ENCODE assay signal across 19 cellular contexts in the genomic region with DNA sequence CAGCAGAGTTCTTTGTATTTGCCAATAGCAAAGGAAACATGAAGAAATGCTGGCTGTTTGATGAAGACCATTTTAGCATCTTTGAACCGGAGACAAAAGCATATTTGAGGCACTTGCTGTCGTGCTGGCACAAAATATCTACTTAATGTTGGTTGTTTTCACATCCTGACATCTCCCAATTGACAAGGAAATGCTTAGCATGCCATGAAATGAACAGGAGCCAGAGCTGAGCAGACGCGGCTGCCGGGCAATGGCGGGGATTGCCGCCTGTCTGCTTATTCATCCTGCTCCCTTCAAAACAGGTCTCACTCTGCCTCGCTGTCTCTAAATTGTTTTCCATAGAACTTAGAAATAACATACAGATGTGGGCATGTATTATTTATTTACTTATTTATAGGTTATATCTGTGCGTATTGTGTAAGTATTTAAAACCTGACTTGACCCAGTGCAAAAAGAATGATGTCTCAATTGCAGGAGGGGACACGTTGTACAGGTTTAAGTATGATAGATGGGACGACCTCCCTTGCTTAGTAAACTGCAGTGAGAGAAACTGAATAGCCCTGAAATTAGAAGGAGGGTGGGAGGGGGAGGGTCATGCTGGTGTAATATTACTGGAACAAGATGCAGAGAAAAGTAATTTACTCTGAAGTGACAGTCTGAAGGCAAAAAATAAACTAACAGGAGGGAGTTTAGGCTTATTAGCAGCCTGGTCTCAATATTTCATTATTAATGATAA.
DNase-seq lines count a peak whose midpoint lies in the region; ATAC-seq and TF ChIP-seq lines count a peak whose summit lies in the region.
"Had no signal": no experiment of that assay in that cellular context is flagged by ENCODE, and none has a peak within 500 bp of the region (broad histone marks: within the 10 kb centered on the region; RNA-seq: fewer than 3 reads in every experiment).

No MANE protein-coding gene starts in this region.

- no peaks in the 10 kb centered on the region for H3K9me2 ChIP-seq in neural cell (ENCODE audit: insufficient read depth, low read length)

- no peak for TF ChIP-seq CTCF in neural cell (IDR thresholded peaks at IDR 0.05; ENCODE audit: poor library complexity, severe bottlenecking)

- no peak overlapping the region for H3K4me3 ChIP-seq in ectodermal cell (ENCODE audit: insufficient read depth, low read depth, low read length)
- H3K4me3 ChIP-seq in neural cell (ENCODE audit: low read length) = peak overlapping the region; percentile 30
- H3K4me3 ChIP-seq: right atrium auricular region, SK-N-MC, tibial nerve had no signal

- DNase-seq in GM03348 (ENCODE audit: low spot score) (peak; percentile 34), NCI-H2171 (lab: John Stamatoyannopoulos, UW) (peak; percentile 13), NCI-H526 treated with DMSO at 0.1 percent for 48 hours (lab: John Stamatoyannopoulos, UW) (no peak), head of caudate nucleus (no peak), SW 1271 (lab: John Stamatoyannopoulos, UW) (no peak)
- no peak for DNase-seq in stimulated activated naive CD8-positive, alpha-beta T cell treated with anti-CD3 and anti-CD28 coated beads, Interleukin-15, amount 100 ng/mL, for 72 hours
- DNase-seq: activated CD4-positive, CD25-positive, alpha-beta regulatory T cell; activated T-cell treated with anti-CD3 and anti-CD28 coated beads, Interleukin-2, amount 50 U/mL, for 48 hours; foreskin keratinocyte; H9; left colon had no signal

- no peaks in the 10 kb centered on the region for H3K9me3 Mint-ChIP-seq in stimulated activated naive CD8-positive, alpha-beta T cell treated with anti-CD3 and anti-CD28 coated beads, Interleukin-15, amount 100 ng/mL, for 72 hours
- H3K9me3 Mint-ChIP-seq: H9 had no signal

- no peak for ATAC-seq in stimulated activated naive CD8-positive, alpha-beta T cell treated with anti-CD3 and anti-CD28 coated beads, Interleukin-15, amount 100 ng/mL, for 72 hours
- ATAC-seq: foreskin keratinocyte, left colon had no signal

- TF ChIP-seq EP300 in neural cell (conservative IDR thresholded peaks at IDR 0.05; ENCODE audit: poor library complexity, severe bottlenecking) = peak; percentile 88

- no peaks in the 10 kb centered on the region for H4K20me1 ChIP-seq in neural cell (ENCODE audit: insufficient read depth)

- TF ChIP-seq RAD21 in neural cell (conservative IDR thresholded peaks at IDR 0.05) = peak; percentile 36

- no peaks in the 10 kb centered on the region for H3K9me3 ChIP-seq in ectodermal cell (ENCODE audit: control insufficient read depth, low read length)
- H3K9me3 ChIP-seq in neural cell (ENCODE audit: low read length) = no peaks in the 10 kb centered on the region
- H3K9me3 ChIP-seq: right atrium auricular region, tibial nerve had no signal

- H3K4me1 Mint-ChIP-seq in stimulated activated naive CD8-positive, alpha-beta T cell treated with anti-CD3 and anti-CD28 coated beads, Interleukin-15, amount 100 ng/mL, for 72 hours = no peaks in the 10 kb centered on the region
- H3K4me1 Mint-ChIP-seq: central memory CD8-positive, alpha-beta T cell had no signal

- H3K36me3 ChIP-seq in ectodermal cell (ENCODE audit: control insufficient read depth, insufficient read depth, low read length) = no peaks in the 10 kb centered on the region
- H3K36me3 ChIP-seq in neural cell (ENCODE audit: insufficient read depth, low read length) = no peaks in the 10 kb centered on the region
- H3K36me3 ChIP-seq: right atrium auricular region, tibial nerve had no signal

- H3K27ac ChIP-seq in ectodermal cell (ENCODE audit: insufficient read depth, low read depth, low read length, poor library complexity, severe bottlenecking) = peak overlapping the region; percentile 41
- peak overlapping the region; percentile 83 for H3K27ac ChIP-seq in neural cell (ENCODE audit: low read length)
- H3K27ac ChIP-seq: C4-2B, foreskin keratinocyte, KMS-11, right atrium auricular region, SK-N-MC, tibial nerve had no signal

- H3F3A ChIP-seq in neural cell (ENCODE audit: insufficient read depth, low read length, poor library complexity, severe bottlenecking) = no peaks in the 10 kb centered on the region

- no peak overlapping the region for H3K27ac Mint-ChIP-seq in stimulated activated naive CD8-positive, alpha-beta T cell treated with anti-CD3 and anti-CD28 coated beads, Interleukin-15, amount 100 ng/mL, for 72 hours
- H3K27ac Mint-ChIP-seq: H9 had no signal

- H3K9ac ChIP-seq in neural cell (ENCODE audit: low read length) = peak overlapping the region; percentile 59
- H3K9ac ChIP-seq: KMS-11 had no signal

- H3K4me3 Mint-ChIP-seq in stimulated activated naive CD8-positive, alpha-beta T cell treated with anti-CD3 and anti-CD28 coated beads, Interleukin-15, amount 100 ng/mL, for 72 hours = no peak overlapping the region
- H3K4me3 Mint-ChIP-seq: central memory CD8-positive, alpha-beta T cell; H9 had no signal

- peaks cover 4% of the 10 kb centered on the region for H3K27me3 Mint-ChIP-seq in stimulated activated naive CD8-positive, alpha-beta T cell treated with anti-CD3 and anti-CD28 coated beads, Interleukin-15, amount 100 ng/mL, for 72 hours

- peak overlapping the region; percentile 39 for H3K4me2 ChIP-seq in neural cell (ENCODE audit: low read length)
- H3K4me2 ChIP-seq: KMS-11 had no signal

- H3K27me3 ChIP-seq in ectodermal cell (ENCODE audit: control insufficient read depth, insufficient read depth, low read length, poor library complexity, severe bottlenecking) = no peaks in the 10 kb centered on the region
- H3K27me3 ChIP-seq in neural cell (ENCODE audit: insufficient read depth, low read depth, low read length) = no peaks in the 10 kb centered on the region
- H3K27me3 ChIP-seq: foreskin keratinocyte, right atrium auricular region, tibial nerve had no signal

- intact Hi-C loops in head of caudate nucleus (cut with DNase I) = no loop called here

- H3K4me1 ChIP-seq in ectodermal cell (ENCODE audit: control insufficient read depth, insufficient read depth, low read length) = peaks cover 32% of the 10 kb centered on the region
- H3K4me1 ChIP-seq: right atrium auricular region had no signal

- no peaks in the 10 kb centered on the region for H3K79me2 ChIP-seq in neural cell (replicated peaks; ENCODE audit: insufficient read depth, low read length)

- WGBS in ectodermal cell, 2 experiments = 38 to 48% methylated on average over 10 of the region's 11 CpGs

- H2AFZ ChIP-seq in neural cell (ENCODE audit: low read depth, low read length) = peak overlapping the region; percentile 34

TF ChIP-seq in neural cell, 6 proteins besides CTCF, POLR2A, EP300 and RAD21:
- peak; percentile 78 for TF ChIP-seq POLR2AphosphoS5 (IDR thresholded peaks at IDR 0.05)
- TF ChIP-seq REST (IDR thresholded peaks at IDR 0.05; ENCODE audit: borderline replicate concordance) = peak; percentile 47
- no peak for TF ChIP-seq EZH2 (IDR thresholded peaks at IDR 0.05; ENCODE audit: borderline replicate concordance, insufficient read depth, low read length, poor library complexity, severe bottlenecking)
- TF ChIP-seq TAF1 (IDR thresholded peaks at IDR 0.05; ENCODE audit: low read depth) = no peak
- no peak for TF ChIP-seq MXI1 (conservative IDR thresholded peaks at IDR 0.05; ENCODE audit: poor library complexity, severe bottlenecking)
- peak; percentile 29 for TF ChIP-seq SMC3 (conservative IDR thresholded peaks at IDR 0.05; ENCODE audit: poor library complexity)

Comparison
In these comparisons a context has a peak if more than half of its experiments do, and no peak if none do; other contexts are left out.
1. DNase-seq: peak in GM03348 (single experiment) and NCI-H2171 (single experiment); none in NCI-H526 treated with DMSO at 0.1 percent for 48 hours (single experiment), stimulated activated naive CD8-positive, alpha-beta T cell treated with anti-CD3 and anti-CD28 coated beads, Interleukin-15, amount 100 ng/mL, for 72 hours (0 of 2), head of caudate nucleus (0 of 42) and SW 1271 (0 of 2).